18 cellular contexts compared by ENCODE assay signal in genomic region chr2:120210234-120210781, GRCh38. TPM values are rescaled to one million over a fixed set of nuclear protein-coding genes. Genes with fewer than 3 reads are reported as not detected.
DNase-seq lines count a peak whose midpoint lies in the region; ATAC-seq and TF ChIP-seq lines count a peak whose summit lies in the region.
"Had no signal": no experiment of that assay in that cellular context is flagged by ENCODE, and none has a peak within 500 bp of the region (broad histone marks: within the 10 kb centered on the region; RNA-seq: fewer than 3 reads in every experiment).

No MANE protein-coding gene starts in this region.

- CTCF ChIA-PET in CD8-positive, alpha-beta T cell (lab: Charles Lee), result interaction anchor here (1.4 to 1.5 kb wide), 2 partner anchors 9 to 34 kb away, joined by 4 read pairs; no protein-coding TSS in a partner anchor

- H3K4me2 ChIP-seq in BLaER1, result peak overlapping the region; percentile 16; the same call in 1 of the 2 replicates

- H3K4me3 ChIP-seq in BLaER1 (no peak overlapping the region), BE2C (ENCODE audit: low read depth, low read length) (no peak overlapping the region)
- H3K4me3 ChIP-seq in CD8-positive, alpha-beta T cell (ENCODE audit: low read depth, low read length), result no peak overlapping the region
- H3K4me3 ChIP-seq: esophagus muscularis mucosa, K562, prostate gland, SK-N-MC, skin epidermis, thoracic aorta had no signal

- H3K9me3 Mint-ChIP-seq in CD8-positive, alpha-beta T cell, result no peaks in the 10 kb centered on the region
- H3K9me3 Mint-ChIP-seq in activated T-helper 2 cell treated with anti-CD3 and anti-CD28 coated beads, Interferon-gamma antibody, Interleukin-2, Interleukin-4, amounts not matched to agents 10 μg/mL and 5 μg/mL and 100 μg/mL, durations not matched to agents 14 hours and 24 hours and 36 hours, result no peaks in the 10 kb centered on the region
- no peaks in the 10 kb centered on the region for H3K9me3 Mint-ChIP-seq in naive thymus-derived CD8-positive, alpha-beta T cell

- H3K9ac ChIP-seq in BLaER1, result no peak overlapping the region

- peaks cover 38% of the 10 kb centered on the region for H3K4me1 ChIP-seq in BLaER1
- H3K4me1 ChIP-seq in CD8-positive, alpha-beta T cell (ENCODE audit: insufficient read depth, low read length), result peaks cover 10% of the 10 kb centered on the region
- no peaks in the 10 kb centered on the region for H3K4me1 ChIP-seq in BE2C
- H3K4me1 ChIP-seq: prostate gland had no signal

- ATAC-seq in CD8-positive, alpha-beta T cell, result peak; percentile 40
- ATAC-seq in naive thymus-derived CD8-positive, alpha-beta T cell, result peak; percentile 39 to 77
- no peak for ATAC-seq in GM19035 (IDR thresholded peaks at IDR 0.05; ENCODE audit: unreplicated experiment)
- ATAC-seq: K562 had no signal

- intact Hi-C loops in CD8-positive, alpha-beta T cell (cut with DNase I, micrococcal nuclease), result no loop called here
- intact Hi-C loops in activated T-helper 2 cell treated with anti-CD3 and anti-CD28 coated beads, Interferon-gamma antibody, Interleukin-2, Interleukin-4, amounts not matched to agents 10 μg/mL and 5 μg/mL and 100 μg/mL, durations not matched to agents 14 hours and 24 hours and 36 hours (cut with micrococcal nuclease), result no loop called here

- H3K36me3 ChIP-seq in BLaER1 (no peaks in the 10 kb centered on the region), BE2C (no peaks in the 10 kb centered on the region)
- no peaks in the 10 kb centered on the region for H3K36me3 ChIP-seq in CD8-positive, alpha-beta T cell (ENCODE audit: insufficient read depth, low read length)
- H3K36me3 ChIP-seq: esophagus muscularis mucosa, prostate gland, thoracic aorta had no signal

- H4K20me1 ChIP-seq in BLaER1, result peaks cover 5% of the 10 kb centered on the region; the same call in 1 of the 2 replicates

- peaks cover 10% of the 10 kb centered on the region for H3K4me1 Mint-ChIP-seq in CD8-positive, alpha-beta T cell (ENCODE audit: low read depth)
- peaks cover 13% of the 10 kb centered on the region for H3K4me1 Mint-ChIP-seq in activated T-helper 2 cell treated with anti-CD3 and anti-CD28 coated beads, Interferon-gamma antibody, Interleukin-2, Interleukin-4, amounts not matched to agents 10 μg/mL and 5 μg/mL and 100 μg/mL, durations not matched to agents 14 hours and 24 hours and 36 hours (ENCODE audit: low read depth)
- peaks cover 0 to 22% (median 6%) of the 10 kb centered on the region in 4 donors for H3K4me1 Mint-ChIP-seq in naive thymus-derived CD8-positive, alpha-beta T cell

- H3K36me3 Mint-ChIP-seq in CD8-positive, alpha-beta T cell, result no peaks in the 10 kb centered on the region
- H3K36me3 Mint-ChIP-seq in activated T-helper 2 cell treated with anti-CD3 and anti-CD28 coated beads, Interferon-gamma antibody, Interleukin-2, Interleukin-4, amounts not matched to agents 10 μg/mL and 5 μg/mL and 100 μg/mL, durations not matched to agents 14 hours and 24 hours and 36 hours (ENCODE audit: low read depth), result no peaks in the 10 kb centered on the region
- H3K36me3 Mint-ChIP-seq in naive thymus-derived CD8-positive, alpha-beta T cell, result peaks cover 0 to 3% (median 0%) of the 10 kb centered on the region in 3 donors

- peak overlapping the region; percentile 42 for H3K27ac Mint-ChIP-seq in CD8-positive, alpha-beta T cell
- H3K27ac Mint-ChIP-seq in activated T-helper 2 cell treated with anti-CD3 and anti-CD28 coated beads, Interferon-gamma antibody, Interleukin-2, Interleukin-4, amounts not matched to agents 10 μg/mL and 5 μg/mL and 100 μg/mL, durations not matched to agents 14 hours and 24 hours and 36 hours, result peak overlapping the region; percentile 24
- peak overlapping the region in 9 of 10 donors; percentile 25 to 89 (median 77) for H3K27ac Mint-ChIP-seq in naive thymus-derived CD8-positive, alpha-beta T cell

- no peak overlapping the region for H3K4me3 Mint-ChIP-seq in CD8-positive, alpha-beta T cell
- no peak overlapping the region for H3K4me3 Mint-ChIP-seq in activated T-helper 2 cell treated with anti-CD3 and anti-CD28 coated beads, Interferon-gamma antibody, Interleukin-2, Interleukin-4, amounts not matched to agents 10 μg/mL and 5 μg/mL and 100 μg/mL, durations not matched to agents 14 hours and 24 hours and 36 hours (ENCODE audit: low read depth)
- H3K4me3 Mint-ChIP-seq in naive thymus-derived CD8-positive, alpha-beta T cell, result peak overlapping the region in 6 of 10 donors; percentile 4 to 70 (median 52)

- no peak for TF ChIP-seq CTCF in CD8-positive, alpha-beta T cell (IDR thresholded peaks at IDR 0.05)
- no peak for TF ChIP-seq CTCF in BE2C (IDR thresholded peaks at IDR 0.05; ENCODE audit: low read depth, low read length)

- H3K27me3 ChIP-seq in BLaER1, result no peaks in the 10 kb centered on the region
- no peaks in the 10 kb centered on the region for H3K27me3 ChIP-seq in CD8-positive, alpha-beta T cell (ENCODE audit: insufficient read depth, low read length)
- H3K27me3 ChIP-seq in BE2C, result no peaks in the 10 kb centered on the region
- H3K27me3 ChIP-seq: esophagus muscularis mucosa had no signal

- H3K9me3 ChIP-seq in BLaER1, result 0 out of 2 replicates have a peak, but pooled peaks cover 1% of the 10 kb centered on the region
- H3K9me3 ChIP-seq in CD8-positive, alpha-beta T cell (ENCODE audit: low read length), result no peaks in the 10 kb centered on the region
- no peaks in the 10 kb centered on the region for H3K9me3 ChIP-seq in BE2C
- H3K9me3 ChIP-seq: esophagus muscularis mucosa, prostate gland, thoracic aorta had no signal

- POLR2A ChIA-PET in CD8-positive, alpha-beta T cell (lab: Charles Lee), result interaction anchor here (1.0 to 1.2 kb wide), 2 partner anchors 8 to 12 kb away, joined by 3 to 4 read pairs; no protein-coding TSS in a partner anchor
- POLR2A ChIA-PET in naive thymus-derived CD8-positive, alpha-beta T cell (lab: Charles Lee), result interaction anchor here (0.7 to 1.2 kb wide), 6 partner anchors 9 to 34 kb away, joined by 3 to 4 read pairs (median 3); partner anchors contain the start of gene TMEM185B

- 0 out of 2 replicates have a peak overlapping the region, but pooled peaks have one; percentile 2 for H3K27ac ChIP-seq in BLaER1
- H3K27ac ChIP-seq in CD8-positive, alpha-beta T cell (ENCODE audit: low read depth, low read length), result no peak overlapping the region
- H3K27ac ChIP-seq: esophagus muscularis mucosa, prostate gland, SK-N-MC, thoracic aorta had no signal

- H3K27me3 Mint-ChIP-seq in CD8-positive, alpha-beta T cell (ENCODE audit: low read depth), result no peaks in the 10 kb centered on the region
- H3K27me3 Mint-ChIP-seq in activated T-helper 2 cell treated with anti-CD3 and anti-CD28 coated beads, Interferon-gamma antibody, Interleukin-2, Interleukin-4, amounts not matched to agents 10 μg/mL and 5 μg/mL and 100 μg/mL, durations not matched to agents 14 hours and 24 hours and 36 hours (ENCODE audit: low read depth), result no peaks in the 10 kb centered on the region
- H3K27me3 Mint-ChIP-seq in naive thymus-derived CD8-positive, alpha-beta T cell, result no peaks in the 10 kb centered on the region

- DNase-seq in CD8-positive, alpha-beta T cell, result no peak
- peak; percentile 9 for DNase-seq in activated T-helper 2 cell treated with anti-CD3 and anti-CD28 coated beads, Interferon-gamma antibody, Interleukin-2, Interleukin-4, amounts not matched to agents 10 μg/mL and 5 μg/mL and 100 μg/mL, durations not matched to agents 14 hours and 24 hours and 36 hours (ENCODE audit: low spot score)
- DNase-seq in naive thymus-derived CD8-positive, alpha-beta T cell, result no peak
- DNase-seq in BE2C (no peak), SIG-M5 (lab: John Stamatoyannopoulos, UW) (no peak)
- no peak for DNase-seq in activated effector memory CD4-positive, alpha-beta T cell treated with anti-CD3 and anti-CD28 coated beads, Interleukin-2, amount 50 U/mL, for 16 hours
- DNase-seq: NCI-H2081; NCI-H526 treated with DMSO at 0.1 percent for 48 hours; stimulated activated CD4-positive, alpha-beta T cell treated with anti-CD3 and anti-CD28 coated beads, Interleukin-4, amount 100 ng/mL, for 4 hours; stimulated activated CD8-positive, alpha-beta memory T cell treated with anti-CD3 and anti-CD28 coated beads, Interleukin-4, amount 100 ng/mL, for 48 hours had no signal

RNA-seq across cellular contexts. Expression of gene TMEM185B, which starts 12.9 kb away (rescaled TPM):
- total RNA-seq in CD8-positive, alpha-beta T cell, result 10 to 100 TPM; 21.3 to 23.5 TPM
- 38.7 and 39.3 TPM in 2 replicates for total RNA-seq in activated T-helper 2 cell treated with anti-CD3 and anti-CD28 coated beads, Interferon-gamma antibody, Interleukin-2, Interleukin-4, amounts not matched to agents 10 μg/mL and 5 μg/mL and 100 μg/mL, durations not matched to agents 14 hours and 24 hours and 36 hours
- 10 to 100 TPM; 18.5 to 20.5 TPM for total RNA-seq in naive thymus-derived CD8-positive, alpha-beta T cell
- polyA plus RNA-seq in naive thymus-derived CD8-positive, alpha-beta T cell, result 10 to 100 TPM; 12.7 to 16.7 (median 13.8) TPM
- polyA plus RNA-seq in BE2C (2012; ENCODE audit: insufficient read depth, insufficient read length, low read depth), result 19.6 TPM

RNA-seq across cellular contexts. Expression of gene RALB, which starts 42.3 kb away (rescaled TPM):
- total RNA-seq in CD8-positive, alpha-beta T cell, result 1 to 10 TPM; 3.1 to 3.2 TPM
- total RNA-seq in activated T-helper 2 cell treated with anti-CD3 and anti-CD28 coated beads, Interferon-gamma antibody, Interleukin-2, Interleukin-4, amounts not matched to agents 10 μg/mL and 5 μg/mL and 100 μg/mL, durations not matched to agents 14 hours and 24 hours and 36 hours, result 58.4 and 65.0 TPM in 2 replicates
- 10 to 100 TPM; 12.3 to 13.8 TPM for total RNA-seq in naive thymus-derived CD8-positive, alpha-beta T cell
- polyA plus RNA-seq in naive thymus-derived CD8-positive, alpha-beta T cell, result 10 to 100 TPM; 17.6 to 25.8 (median 19.1) TPM
- polyA plus RNA-seq in BE2C (2012; ENCODE audit: insufficient read depth, insufficient read length, low read depth), result 45.6 TPM

Comparison
In these comparisons a context has a peak if more than half of its experiments do, and no peak if none do; other contexts are left out.
1. H3K27ac Mint-ChIP-seq: peak in every context shown above with its lines; median percentile 77 in naive thymus-derived CD8-positive, alpha-beta T cell; 42 in CD8-positive, alpha-beta T cell; 24 in activated T-helper 2 cell treated with anti-CD3 and anti-CD28 coated beads, Interferon-gamma antibody, Interleukin-2, Interleukin-4, amounts not matched to agents 10 μg/mL and 5 μg/mL and 100 μg/mL, durations not matched to agents 14 hours and 24 hours and 36 hours.
2. H3K4me3 Mint-ChIP-seq: peak in naive thymus-derived CD8-positive, alpha-beta T cell (6 of 10); none in CD8-positive, alpha-beta T cell (single experiment) and activated T-helper 2 cell treated with anti-CD3 and anti-CD28 coated beads, Interferon-gamma antibody, Interleukin-2, Interleukin-4, amounts not matched to agents 10 μg/mL and 5 μg/mL and 100 μg/mL, durations not matched to agents 14 hours and 24 hours and 36 hours (single experiment).